Comparison of ENCODE assay signal across 17 cellular contexts in genomic region chr19:6039541-6040225, GRCh38.
DNase-seq lines count a peak whose midpoint lies in the region; ATAC-seq, FAIRE-seq and TF ChIP-seq lines count a peak whose summit lies in the region.
"Had no signal": no experiment of that assay in that cellular context is flagged by ENCODE, and none has a peak within 500 bp of the region (broad histone marks: within the 10 kb centered on the region; RNA-seq: fewer than 3 reads in every experiment).

No MANE protein-coding gene starts in this region.

- no peak for DNase-seq in activated CD8-positive, alpha-beta T cell treated with anti-CD3 and anti-CD28 coated beads for 36 hours
- DNase-seq in activated CD8-positive, alpha-beta T cell treated with anti-CD3 and anti-CD28 coated beads, Interleukin-2, amount 10 ng/mL, durations not matched to agents 7 days and 5 days = no peak
- peak; percentile 46 for DNase-seq in bronchial epithelial cell (ENCODE audit: low read depth)
- DNase-seq in posterior vena cava (ENCODE audit: low spot score) = peak; percentile 79
- DNase-seq in dermis blood vessel endothelial cell = no peak
- DNase-seq in NCI-H1105 (lab: John Stamatoyannopoulos, UW) = no peak
- no peak for DNase-seq in NCI-H510A treated with DMSO at 0.1 percent for 48 hours (lab: John Stamatoyannopoulos, UW)
- DNase-seq: CD4-positive, alpha-beta T cell; KG1; spleen had no signal

- no peaks in the 10 kb centered on the region for H3K9me3 Mint-ChIP-seq in activated CD8-positive, alpha-beta T cell treated with anti-CD3 and anti-CD28 coated beads for 36 hours
- no peaks in the 10 kb centered on the region for H3K9me3 Mint-ChIP-seq in activated CD8-positive, alpha-beta T cell treated with anti-CD3 and anti-CD28 coated beads, Interleukin-2, amount 10 ng/mL, durations not matched to agents 7 days and 5 days (ENCODE audit: insufficient read depth)
- H3K9me3 Mint-ChIP-seq: CD4-positive, alpha-beta T cell had no signal

- no peak overlapping the region for H3K4me3 Mint-ChIP-seq in activated CD8-positive, alpha-beta T cell treated with anti-CD3 and anti-CD28 coated beads for 36 hours
- no peak overlapping the region for H3K4me3 Mint-ChIP-seq in activated CD8-positive, alpha-beta T cell treated with anti-CD3 and anti-CD28 coated beads, Interleukin-2, amount 10 ng/mL, durations not matched to agents 7 days and 5 days
- H3K4me3 Mint-ChIP-seq: CD4-positive, alpha-beta T cell had no signal

- peaks cover 4% of the 10 kb centered on the region for H3K36me3 ChIP-seq in bronchial epithelial cell (ENCODE audit: control insufficient read depth, insufficient read depth, low read length)
- H3K36me3 ChIP-seq: adrenal gland had no signal

- no peaks in the 10 kb centered on the region for H3K27me3 Mint-ChIP-seq in activated CD8-positive, alpha-beta T cell treated with anti-CD3 and anti-CD28 coated beads for 36 hours
- no peaks in the 10 kb centered on the region for H3K27me3 Mint-ChIP-seq in activated CD8-positive, alpha-beta T cell treated with anti-CD3 and anti-CD28 coated beads, Interleukin-2, amount 10 ng/mL, durations not matched to agents 7 days and 5 days (ENCODE audit: low read depth)
- H3K27me3 Mint-ChIP-seq: CD4-positive, alpha-beta T cell had no signal

- POLR2A ChIA-PET in activated CD8-positive, alpha-beta T cell treated with anti-CD3 and anti-CD28 coated beads for 36 hours (lab: Charles Lee) = no interaction called here
- POLR2A ChIA-PET in activated CD8-positive, alpha-beta T cell treated with anti-CD3 and anti-CD28 coated beads, Interleukin-2, amount 10 ng/mL, durations not matched to agents 7 days and 5 days (lab: Charles Lee) = no interaction called here

- ATAC-seq in activated CD8-positive, alpha-beta T cell treated with anti-CD3 and anti-CD28 coated beads for 36 hours = peak; percentile 14
- no peak for ATAC-seq in activated CD8-positive, alpha-beta T cell treated with anti-CD3 and anti-CD28 coated beads, Interleukin-2, amount 10 ng/mL, durations not matched to agents 7 days and 5 days
- ATAC-seq in HG03378 (IDR thresholded peaks at IDR 0.05; ENCODE audit: unreplicated experiment) = peak; percentile 11

- intact Hi-C loops in activated CD8-positive, alpha-beta T cell treated with anti-CD3 and anti-CD28 coated beads for 36 hours (cut with micrococcal nuclease) = no loop called here
- intact Hi-C loops in posterior vena cava (cut with DNase I) = no loop called here

- H3K4me1 Mint-ChIP-seq in activated CD8-positive, alpha-beta T cell treated with anti-CD3 and anti-CD28 coated beads for 36 hours (ENCODE audit: low read depth) = peaks cover 19% of the 10 kb centered on the region
- peaks cover 12% of the 10 kb centered on the region for H3K4me1 Mint-ChIP-seq in activated CD8-positive, alpha-beta T cell treated with anti-CD3 and anti-CD28 coated beads, Interleukin-2, amount 10 ng/mL, durations not matched to agents 7 days and 5 days (ENCODE audit: low read depth)

- TF ChIP-seq CTCF in activated CD8-positive, alpha-beta T cell treated with anti-CD3 and anti-CD28 coated beads for 36 hours (IDR thresholded peaks at IDR 0.05) = no peak
- TF ChIP-seq CTCF in bronchial epithelial cell (IDR thresholded peaks at IDR 0.05; ENCODE audit: insufficient read depth, low read length, severe bottlenecking) = no peak

- peaks cover 5% of the 10 kb centered on the region for H3K36me3 Mint-ChIP-seq in activated CD8-positive, alpha-beta T cell treated with anti-CD3 and anti-CD28 coated beads for 36 hours (ENCODE audit: low read depth)
- peaks cover 10% of the 10 kb centered on the region for H3K36me3 Mint-ChIP-seq in activated CD8-positive, alpha-beta T cell treated with anti-CD3 and anti-CD28 coated beads, Interleukin-2, amount 10 ng/mL, durations not matched to agents 7 days and 5 days (ENCODE audit: low read depth)

- H3K27ac Mint-ChIP-seq in activated CD8-positive, alpha-beta T cell treated with anti-CD3 and anti-CD28 coated beads for 36 hours = peak overlapping the region; percentile 76
- no peak overlapping the region for H3K27ac Mint-ChIP-seq in activated CD8-positive, alpha-beta T cell treated with anti-CD3 and anti-CD28 coated beads, Interleukin-2, amount 10 ng/mL, durations not matched to agents 7 days and 5 days
- H3K27ac Mint-ChIP-seq: CD4-positive, alpha-beta T cell had no signal

- FAIRE-seq in bronchial epithelial cell (lab: Jason Lieb, UNC) = no peak
- FAIRE-seq: A204.1, endothelial cell of umbilical vein, keratinocyte had no signal

- H3K27me3 ChIP-seq in bronchial epithelial cell (ENCODE audit: control insufficient read depth, insufficient read depth, low read length) = no peaks in the 10 kb centered on the region
- H3K27me3 ChIP-seq: adrenal gland, spleen, suprapubic skin had no signal

- CTCF ChIA-PET in activated CD8-positive, alpha-beta T cell treated with anti-CD3 and anti-CD28 coated beads for 36 hours (lab: Charles Lee) = interaction anchor here (1.0 kb wide), 1 partner anchor 9 kb away, joined by 3 read pairs; no protein-coding TSS in a partner anchor
- CTCF ChIA-PET in activated CD8-positive, alpha-beta T cell treated with anti-CD3 and anti-CD28 coated beads, Interleukin-2, amount 10 ng/mL, durations not matched to agents 7 days and 5 days (lab: Charles Lee) = interaction anchor here (2.9 kb wide), 1 partner anchor 9 kb away, joined by 16 read pairs; no protein-coding TSS in a partner anchor

- H3K4me3 ChIP-seq in bronchial epithelial cell (ENCODE audit: low read depth, low read length) = no peak overlapping the region
- H3K4me3 ChIP-seq: adrenal gland, SK-N-MC, spleen, suprapubic skin had no signal

Comparison
In these comparisons a context has a peak if more than half of its experiments do, and no peak if none do; other contexts are left out.
1. DNase-seq: peak in bronchial epithelial cell (single experiment) and posterior vena cava (single experiment); none in activated CD8-positive, alpha-beta T cell treated with anti-CD3 and anti-CD28 coated beads for 36 hours (single experiment), activated CD8-positive, alpha-beta T cell treated with anti-CD3 and anti-CD28 coated beads, Interleukin-2, amount 10 ng/mL, durations not matched to agents 7 days and 5 days (single experiment), dermis blood vessel endothelial cell (single experiment), NCI-H1105 (single experiment) and NCI-H510A treated with DMSO at 0.1 percent for 48 hours (single experiment).